ENCODE assay signal across 7 cellular contexts in the genomic region with DNA sequence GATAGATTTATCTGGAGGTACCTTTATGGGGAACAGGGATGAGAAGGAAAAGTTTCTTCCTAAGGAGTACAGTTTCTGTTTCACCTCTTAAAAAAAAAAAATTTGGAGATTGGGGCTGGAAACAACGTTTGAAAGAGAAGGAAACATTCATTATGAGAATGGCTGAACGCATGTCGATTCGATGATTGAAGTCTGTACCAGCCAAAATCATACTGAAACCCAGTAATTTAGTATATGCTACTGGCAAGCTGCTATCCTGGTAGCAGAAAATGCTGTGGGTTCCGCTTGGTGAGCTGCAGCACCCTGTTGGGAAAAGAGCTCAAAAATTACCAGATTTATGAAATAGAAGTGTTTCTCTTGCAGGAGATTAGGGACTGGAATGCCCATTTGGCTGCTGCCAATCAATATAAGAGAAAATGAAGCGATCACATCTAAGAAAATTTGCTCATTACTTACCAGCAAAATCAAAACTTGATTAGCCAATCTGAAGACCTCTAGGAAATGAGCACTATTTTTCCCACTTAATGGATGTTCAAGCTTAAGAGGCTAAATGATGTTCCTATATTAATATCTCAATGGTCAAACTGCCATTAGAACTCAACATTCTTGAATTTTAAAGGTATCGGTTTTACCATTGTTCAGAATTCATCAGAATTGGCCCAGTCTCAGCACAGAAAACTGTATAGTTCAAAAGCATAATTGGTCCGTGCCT. TPM values are rescaled to one million over a fixed set of nuclear protein-coding genes. Genes with fewer than 3 reads are reported as not detected.
DNase-seq lines count a peak whose midpoint lies in the region; ATAC-seq, FAIRE-seq and TF ChIP-seq lines count a peak whose summit lies in the region.

No MANE protein-coding gene starts in this region.

- intact Hi-C loops in HCT116 (cut with micrococcal nuclease): loop anchor here (1.0 kb wide), 2 partner anchors 21 to 46 kb away; no protein-coding TSS in a partner anchor
- intact Hi-C loops in PC-3 (cut with micrococcal nuclease): loop anchor here (1.0 to 5.0 kb wide), 5 partner anchors 14 to 197 kb away; no protein-coding TSS in a partner anchor

- H2BK5ac ChIP-seq in H1 (ENCODE audit: low read depth, low read length): peak overlapping the region; percentile 98

- 40% methylated on average over 8 of the region's 8 CpGs; no CpG with 5 or more reads in 1 of the 2 experiments for WGBS in H1 (ENCODE audit: extremely low coverage in 1 of 2, insufficient coverage in 1 of 2, insufficient read length in 1 of 2, insufficient replicate concordance in 2 of 2, low coverage in 1 of 2, low lambda C conversion rate in 2 of 2, missing lambda C conversion rate in 1 of 2), 2 experiments

- no peaks in the 10 kb centered on the region for H3K9me3 ChIP-seq in HCT116 (ENCODE audit: control insufficient read depth in 1 of 2, insufficient read depth in 1 of 2, low read depth in 1 of 2, low read length in 2 of 2)
- no peaks in the 10 kb centered on the region for H3K9me3 ChIP-seq in PC-3 (ENCODE audit: low read length)
- no peaks in the 10 kb centered on the region for H3K9me3 ChIP-seq in H1 (ENCODE audit: insufficient read depth in 2 of 2, low read depth in 1 of 2, low read length in 1 of 2)

- peak overlapping the region; percentile 97 for H3K56ac ChIP-seq in H1 (replicated peaks; ENCODE audit: insufficient read length, low read depth, low read length)

- no peak for TF ChIP-seq EP300 in H1 (IDR thresholded peaks at IDR 0.05; ENCODE audit: borderline replicate concordance in 1 of 2, low read depth in 2 of 2, low read length in 2 of 2)

- POLR2A ChIA-PET in HCT116 (lab: Charles Lee): interaction anchor here (0.7 to 1.6 kb wide), 2 partner anchors 22 to 51 kb away, joined by 4 to 19 read pairs; no protein-coding TSS in a partner anchor
- POLR2A ChIA-PET in PC-3 (lab: Charles Lee; ENCODE audit: unreplicated experiment): interaction anchor here (0.6 to 2.0 kb wide), 8 partner anchors 22 to 643 kb away, joined by 3 to 37 read pairs (median 3); no protein-coding TSS in a partner anchor
- POLR2A ChIA-PET in H1 (lab: Charles Lee; ENCODE audit: partially characterized antibody): interaction anchor here (0.7 to 4.8 kb wide), 9 partner anchors 8 to 702 kb away, joined by 3 to 26 read pairs (median 4); no protein-coding TSS in a partner anchor

- peaks cover 54 to 85% of the 10 kb centered on the region in 2 experiments for H3K4me1 ChIP-seq in HCT116 (ENCODE audit: control insufficient read depth in 1 of 2, insufficient read depth in 2 of 2, low read length in 2 of 2)
- H3K4me1 ChIP-seq in PC-3 (ENCODE audit: insufficient read depth, low read length): peaks cover 61% of the 10 kb centered on the region
- H3K4me1 ChIP-seq in H1 (replicated peaks in 1 of 4; ENCODE audit: control insufficient read depth in 3 of 4, insufficient read depth in 4 of 4, low read length in 3 of 4): peaks cover 4 to 22% (median 11%) of the 10 kb centered on the region in 4 experiments; a peak in 5 of 7 replicates

- no peak for DNase-seq in HCT116 (ENCODE audit: low read depth, low spot score)
- peak; percentile 46 for DNase-seq in PC-3
- DNase-seq in H1 (ENCODE audit: low read depth in 1 of 2, low spot score in 2 of 2): no peak
- DNase-seq in osteocyte (ENCODE audit: extremely low spot score, unreplicated experiment): no peak
- no peak for DNase-seq in KG1 (lab: John Stamatoyannopoulos, UW)

- TF ChIP-seq POLR2A in GM18505 (IDR thresholded peaks at IDR 0.05; ENCODE audit: borderline replicate concordance, extremely low read depth, insufficient read depth, insufficient read length) (no peak), HCT116 (IDR thresholded peaks at IDR 0.05; ENCODE audit: borderline replicate concordance, extremely low read depth, insufficient read depth, insufficient read length) (no peak), H1 (IDR thresholded peaks at IDR 0.05; ENCODE audit: control extremely low read depth in 1 of 2, low read depth in 2 of 2, low read length in 2 of 2) (no peak)

- H3F3A ChIP-seq in PC-3 (ENCODE audit: low read length, unreplicated experiment): peaks cover 7% of the 10 kb centered on the region

- TSS peak; percentile 74 for BruUV-seq in HCT116 (replicated peaks; lab: Mats Ljungman, UMichigan)
- no TSS peak for BruUV-seq in PC-3 (replicated peaks; lab: Mats Ljungman, UMichigan)

- H3K4me2 ChIP-seq in HCT116 (ENCODE audit: low read length) (peak overlapping the region; percentile 97), PC-3 (ENCODE audit: low read length) (peak overlapping the region; percentile 89), H1 (ENCODE audit: insufficient read depth in 1 of 2, low read depth in 2 of 2, low read length in 2 of 2) (peak overlapping the region; percentile 95 to 97)

- no peak overlapping the region for H4K8ac ChIP-seq in H1 (ENCODE audit: extremely low read depth, insufficient read depth, low read length)

- TF ChIP-seq RAD21 in HCT116 (IDR thresholded peaks at IDR 0.05; ENCODE audit: low read depth) (no peak), H1 (IDR thresholded peaks at IDR 0.05 in 1 of 2, conservative IDR thresholded peaks at IDR 0.05 in 1 of 2; ENCODE audit: low read depth in 2 of 2, low read length in 2 of 2) (no peak)

- CTCF ChIA-PET in HCT116 (lab: Charles Lee) (no interaction called here), PC-3 (lab: Charles Lee) (interaction anchor here (0.6 to 1.8 kb wide), 4 partner anchors 21 to 526 kb away, joined by 3 to 6 read pairs (median 6); no protein-coding TSS in a partner anchor), H1 (lab: Charles Lee; ENCODE audit: partially characterized antibody) (interaction anchor here (1.8 kb wide), 1 partner anchor 50 kb away, joined by 5 read pairs; no protein-coding TSS in a partner anchor)

- TF ChIP-seq CTCF in HCT116 (IDR thresholded peaks at IDR 0.05 in 2 of 3, conservative IDR thresholded peaks at IDR 0.05 in 1 of 3; ENCODE audit: borderline replicate concordance in 1 of 3, insufficient read depth in 1 of 3, low read depth in 2 of 3, low read length in 2 of 3) (no peak), PC-3 (conservative IDR thresholded peaks at IDR 0.05; ENCODE audit: low read depth, low read length) (no peak), H1 (IDR thresholded peaks at IDR 0.05; ENCODE audit: control extremely low read depth in 1 of 3, insufficient read depth in 1 of 3, low read depth in 1 of 3, low read length in 3 of 3) (no peak), osteocyte (IDR thresholded peaks at IDR 0.05) (no peak)

- ATAC-seq in GM18505 (IDR thresholded peaks at IDR 0.05; ENCODE audit: unreplicated experiment) (peak; percentile 44), HCT116 (no peak), PC-3 (no peak), HG03280 (IDR thresholded peaks at IDR 0.05; ENCODE audit: unreplicated experiment) (no peak)

- H2AK5ac ChIP-seq in H1 (ENCODE audit: low read depth, low read length): peak overlapping the region; percentile 97

- no peaks in the 10 kb centered on the region for H3K9me2 ChIP-seq in HCT116 (ENCODE audit: insufficient read depth)
- no peaks in the 10 kb centered on the region for H3K9me2 ChIP-seq in PC-3 (replicated peaks; ENCODE audit: low read length)

- FAIRE-seq in H1 (lab: Jason Lieb, UNC): no peak

- peak overlapping the region; percentile 96 for H2BK15ac ChIP-seq in H1 (ENCODE audit: low read length)

- H3K14ac ChIP-seq in H1 (ENCODE audit: insufficient read length): no peak overlapping the region

- peak overlapping the region; percentile 84 for H3K4me3 Mint-ChIP-seq in osteocyte (ENCODE audit: unreplicated experiment)

- H2AFZ ChIP-seq in HCT116 (ENCODE audit: low read depth, low read length, poor library complexity, severe bottlenecking) (no peak overlapping the region), PC-3 (ENCODE audit: low read length) (peak overlapping the region; percentile 71), H1 (ENCODE audit: low read length) (no peak overlapping the region)

- peak overlapping the region; percentile 96 for H3K18ac ChIP-seq in H1 (ENCODE audit: extremely low read depth, low read length)

- peaks cover 70% of the 10 kb centered on the region for H3K4me1 Mint-ChIP-seq in osteocyte (ENCODE audit: unreplicated experiment)

- H2BK120ac ChIP-seq in H1 (replicated peaks; ENCODE audit: low read depth, low read length): peak overlapping the region; percentile 83

- no peak overlapping the region for H3K23ac ChIP-seq in H1 (ENCODE audit: insufficient read length)

- H3K4me3 ChIP-seq in HCT116 (replicated peaks in 1 of 2; ENCODE audit: low read depth in 1 of 2, low read length in 2 of 2) (peak overlapping the region; percentile 72 to 87), PC-3 (ENCODE audit: low read length) (peak overlapping the region; percentile 75), H1 (ENCODE audit: extremely low read depth in 1 of 4, insufficient read depth in 2 of 4, low read depth in 3 of 4, low read length in 4 of 4) (peak overlapping the region; percentile 84 to 95 (median 88))

- H3K27ac ChIP-seq in HCT116 (ENCODE audit: low read depth, low read length) (peak overlapping the region; percentile 94), PC-3 (ENCODE audit: low read length) (peak overlapping the region; percentile 82), H1 (ENCODE audit: low read depth, low read length) (peak overlapping the region; percentile 97)

- no peaks in the 10 kb centered on the region for H3K36me3 Mint-ChIP-seq in osteocyte (ENCODE audit: unreplicated experiment)

- peak overlapping the region; percentile 98 for H4K91ac ChIP-seq in H1 (replicated peaks; ENCODE audit: insufficient read length, low read length)

- peaks cover 7% of the 10 kb centered on the region for H3K23me2 ChIP-seq in H1 (ENCODE audit: low read depth, low read length)

- H3K79me2 ChIP-seq in HCT116 (ENCODE audit: insufficient read depth, low read length) (peaks cover 50% of the 10 kb centered on the region), PC-3 (ENCODE audit: low read length) (peaks cover 74% of the 10 kb centered on the region), H1 (ENCODE audit: control insufficient read depth in 1 of 2, insufficient read depth in 2 of 2, low read length in 2 of 2) (peaks cover 22 to 51% of the 10 kb centered on the region in 2 experiments)

- no peaks in the 10 kb centered on the region for H3K27me3 Mint-ChIP-seq in osteocyte (ENCODE audit: unreplicated experiment)

- H3K9me3 Mint-ChIP-seq in osteocyte (ENCODE audit: unreplicated experiment): no peaks in the 10 kb centered on the region

- RAD21 ChIA-PET in HCT116 (lab: Charles Lee; ENCODE audit: low non-redundant PET in 1 of 2, low total read pairs in 2 of 2, uncharacterized antibody in 2 of 2, unreplicated experiment in 2 of 2): no interaction called here

- H3K79me1 ChIP-seq in H1 (ENCODE audit: low read depth, low read length): no peaks in the 10 kb centered on the region

- H2BK20ac ChIP-seq in H1 (ENCODE audit: low read length): no peak overlapping the region

- H2BK12ac ChIP-seq in H1 (ENCODE audit: low read depth, low read length): no peak overlapping the region; the same call in 1 of the 2 replicates

- no peaks in the 10 kb centered on the region for H4K20me1 ChIP-seq in HCT116 (ENCODE audit: insufficient read depth)
- H4K20me1 ChIP-seq in PC-3 (ENCODE audit: low read length): peaks cover 33% of the 10 kb centered on the region
- H4K20me1 ChIP-seq in H1 (replicated peaks in 1 of 2; ENCODE audit: control insufficient read depth in 1 of 2, insufficient read depth in 2 of 2, low read length in 2 of 2): peaks cover 0 to 3% of the 10 kb centered on the region in 2 experiments

- H3K27ac Mint-ChIP-seq in osteocyte (ENCODE audit: unreplicated experiment): peak overlapping the region; percentile 94

- H3K9ac ChIP-seq in HCT116 (ENCODE audit: low read length) (peak overlapping the region; percentile 97), PC-3 (ENCODE audit: low read length) (peak overlapping the region; percentile 92), H1 (replicated peaks in 1 of 4; ENCODE audit: extremely low read depth in 1 of 4, low read depth in 3 of 4, low read length in 3 of 4) (peak overlapping the region; percentile 36 to 95 (median 90))

- H3K4ac ChIP-seq in H1 (replicated peaks; ENCODE audit: insufficient read length, low read depth, low read length): peak overlapping the region; percentile 98

- H3K27me3 ChIP-seq in HCT116 (ENCODE audit: insufficient read depth, low read length) (no peaks in the 10 kb centered on the region), PC-3 (ENCODE audit: low read length) (no peaks in the 10 kb centered on the region), H1 (replicated peaks in 1 of 4; ENCODE audit: control insufficient read depth in 3 of 4, extremely low read depth in 1 of 4, insufficient read depth in 3 of 4, low read length in 3 of 4) (no peaks in the 10 kb centered on the region)

- H4K5ac ChIP-seq in H1 (ENCODE audit: insufficient read length, low read depth, low read length): peak overlapping the region; percentile 94

- H3K36me3 ChIP-seq in HCT116 (ENCODE audit: control insufficient read depth in 1 of 2, insufficient read depth in 2 of 2, low read length in 2 of 2) (no peaks in the 10 kb centered on the region), PC-3 (ENCODE audit: low read depth, low read length) (peaks cover 23% of the 10 kb centered on the region), H1 (ENCODE audit: control insufficient read depth in 2 of 4, insufficient read depth in 4 of 4, low read length in 3 of 4) (no peaks in the 10 kb centered on the region)

RNA-seq across cellular contexts. Expression of gene ITGB1, which starts 1.1 kb away (rescaled TPM):
- total RNA-seq in HCT116 (2021; ENCODE audit: unreplicated experiment): 366 TPM
- polyA plus RNA-seq in HCT116 (2012): 200 and 253 TPM in 2 replicates
- 956 and 1,010 TPM in 2 replicates for total RNA-seq in PC-3 (2014; rRNA removed)
- 282 and 321 TPM in 2 replicates for total RNA-seq in H1 (2021; fragmentation: NEBNext Ultra II Directional; extraction: Animal tissue kit (Norgen Biotek cat#: 25700))
- polyA plus RNA-seq in H1 (2011; rRNA removed): 57.1 and 82.7 TPM in 2 replicates
- 151 TPM for polyA plus RNA-seq in H1 (2011; cell fraction: cytosol; rRNA removed)
- polyA plus RNA-seq in H1 (2011; cell fraction: nucleus; rRNA removed): 32.8 TPM
- 119 to 215 TPM (median 141 TPM) in 4 replicates for polyA plus RNA-seq in H1 (2012, experiment 1 of 2)
- 15.1 TPM for polyA plus RNA-seq in H1 (2012, experiment 2 of 2)
- 579 TPM for polyA plus RNA-seq in H1 (2013, experiment 1 of 2)
- 609 TPM for polyA plus RNA-seq in H1 (2013, experiment 2 of 2)
- polyA minus RNA-seq in H1 (2011; rRNA and poly(A)+ RNA removed): 93.1 and 146 TPM in 2 replicates
- polyA minus RNA-seq in H1 (2011; cell fraction: cytosol; rRNA and poly(A)+ RNA removed): 99.0 TPM
- polyA minus RNA-seq in H1 (2011; cell fraction: nucleus; rRNA and poly(A)+ RNA removed): 131 TPM
- 943 and 946 TPM in 2 replicates for total RNA-seq in osteocyte
